ENCODE assay signal across 25 cellular contexts in genomic region chr4:101643201-101643600, GRCh38.
DNase-seq lines count a peak whose midpoint lies in the region; ATAC-seq and TF ChIP-seq lines count a peak whose summit lies in the region.
"Had no signal": no experiment of that assay in that cellular context is flagged by ENCODE, and none has a peak within 500 bp of the region (broad histone marks: within the 10 kb centered on the region; RNA-seq: fewer than 3 reads in every experiment).

No MANE protein-coding gene starts in this region.

- ATAC-seq in stimulated activated naive B cell treated with anti-CD40 and anti-IgM and Interleukin-4, amounts not matched to agents 10 μg/mL and 1 μg/mL and 100 μg/mL, for 72 hours (replicated peaks): peak; percentile 38 to 67
- no peak for ATAC-seq in GM18519 (IDR thresholded peaks at IDR 0.05; ENCODE audit: low FRiP score, unreplicated experiment)
- ATAC-seq: activated T-cell treated with anti-CD3 and anti-CD28 coated beads, Interleukin-2, amount 50 U/mL, for 72 hours; natural killer cell treated with Interleukin-12 subunit alpha and Interleukin-12 subunit beta and Interleukin-15 and Interleukin-18, amount 100 ng/mL, for 72 hours had no signal

- BruUV-seq in mammary epithelial cell (replicated peaks; lab: Mats Ljungman, UMichigan): no TSS peak

- no peak for TF ChIP-seq POLR2A in NB4 (IDR thresholded peaks at IDR 0.05; ENCODE audit: extremely low read depth, insufficient read length)

- CTCF ChIA-PET in mammary epithelial cell (lab: Charles Lee; ENCODE audit: low non-redundant PET): no interaction called here

- peaks cover 3 to 15% of the 10 kb centered on the region in 2 donors for H3K4me1 Mint-ChIP-seq in stimulated activated naive B cell treated with anti-CD40 and anti-IgM and Interleukin-4, amounts not matched to agents 10 μg/mL and 1 μg/mL and 100 μg/mL, for 72 hours
- no peaks in the 10 kb centered on the region for H3K4me1 Mint-ChIP-seq in activated T-helper 2 cell treated with anti-CD3 and anti-CD28 coated beads, Interferon-gamma antibody, Interleukin-2, Interleukin-4, amounts not matched to agents 10 μg/mL and 5 μg/mL and 100 μg/mL, durations not matched to agents 14 hours and 24 hours and 36 hours (ENCODE audit: low read depth)
- H3K4me1 Mint-ChIP-seq: activated naive CD8-positive, alpha-beta T cell treated with anti-CD3 and anti-CD28 coated beads for 36 hours had no signal

- H3K27me3 ChIP-seq in mammary epithelial cell (ENCODE audit: insufficient read depth, low read length): no peaks in the 10 kb centered on the region
- H3K27me3 ChIP-seq in effector memory CD4-positive, alpha-beta T cell (replicated peaks; ENCODE audit: control insufficient read depth, insufficient read depth, low read length, poor library complexity, severe bottlenecking): no peaks in the 10 kb centered on the region
- H3K27me3 ChIP-seq: brain microvascular endothelial cell, SJSA1, stomach had no signal

- H3K4me3 ChIP-seq in NB4 (ENCODE audit: low read depth, low read length): no peak overlapping the region
- H3K4me3 ChIP-seq in mammary epithelial cell (replicated peaks in 1 of 3; ENCODE audit: insufficient read depth in 1 of 3, low read depth in 2 of 3, low read length in 3 of 3): no peak overlapping the region
- no peak overlapping the region for H3K4me3 ChIP-seq in effector memory CD4-positive, alpha-beta T cell (ENCODE audit: insufficient read depth, low read depth, low read length, poor library complexity, severe bottlenecking)
- H3K4me3 ChIP-seq: SJSA1, stomach had no signal

- peaks cover 15% of the 10 kb centered on the region for H3K4me1 ChIP-seq in mammary epithelial cell (ENCODE audit: insufficient read depth, low read length)
- H3K4me1 ChIP-seq in effector memory CD4-positive, alpha-beta T cell (ENCODE audit: control insufficient read depth, insufficient read depth, low read length, poor library complexity, severe bottlenecking): no peaks in the 10 kb centered on the region
- H3K4me1 ChIP-seq: Caco-2, SJSA1, stomach had no signal

- H3K9me3 ChIP-seq in mammary epithelial cell (replicated peaks; ENCODE audit: insufficient read depth, low read length): no peaks in the 10 kb centered on the region
- no peaks in the 10 kb centered on the region for H3K9me3 ChIP-seq in effector memory CD4-positive, alpha-beta T cell (ENCODE audit: control insufficient read depth, low read length)
- H3K9me3 ChIP-seq: Caco-2, stomach had no signal

- H2AFZ ChIP-seq in mammary epithelial cell (ENCODE audit: low read depth, low read length): no peak overlapping the region

- H3K79me2 ChIP-seq in mammary epithelial cell (ENCODE audit: insufficient read depth, low read length): no peaks in the 10 kb centered on the region

- H3K27ac ChIP-seq in mammary epithelial cell (ENCODE audit: insufficient read depth, low read depth, low read length): no peak overlapping the region
- no peak overlapping the region for H3K27ac ChIP-seq in effector memory CD4-positive, alpha-beta T cell (ENCODE audit: insufficient read depth, low read length, poor library complexity, severe bottlenecking)
- H3K27ac ChIP-seq: 22Rv1, brain microvascular endothelial cell, SJSA1, stomach had no signal

- DNase-seq in DMS 273 (lab: John Stamatoyannopoulos, UW; ENCODE audit: unreplicated experiment) (peak; percentile 4), DMS 273 treated with DMSO at 0.1 percent for 48 hours (lab: John Stamatoyannopoulos, UW) (no peak), NB4 (ENCODE audit: low read depth) (peak; percentile 3), mammary epithelial cell (peak; percentile 92)
- no peak for DNase-seq in stimulated activated naive B cell treated with anti-CD40 and anti-IgM and Interleukin-4, amounts not matched to agents 10 μg/mL and 1 μg/mL and 100 μg/mL, for 72 hours
- no peak for DNase-seq in effector memory CD4-positive, alpha-beta T cell
- no peak for DNase-seq in activated T-helper 2 cell treated with anti-CD3 and anti-CD28 coated beads, Interferon-gamma antibody, Interleukin-2, Interleukin-4, amounts not matched to agents 10 μg/mL and 5 μg/mL and 100 μg/mL, durations not matched to agents 14 hours and 24 hours and 36 hours (ENCODE audit: low spot score)
- DNase-seq: activated CD8-positive, alpha-beta memory T cell treated with anti-CD3 and anti-CD28 coated beads for 24 hours; activated naive CD8-positive, alpha-beta T cell treated with anti-CD3 and anti-CD28 coated beads for 36 hours; activated T-cell treated with anti-CD3 and anti-CD28 coated beads, Interleukin-2, amount 50 U/mL, for 72 hours; brain microvascular endothelial cell; Caco-2; KG1; left cardiac atrium; NCI-H1417; NCI-H2107; NCI-H524; stimulated activated CD4-positive, alpha-beta T cell treated with anti-CD3 and anti-CD28 coated beads, Interleukin-2, amount 100 ng/mL, for 24 hours; stomach had no signal

- H4K20me1 ChIP-seq in mammary epithelial cell (ENCODE audit: insufficient read depth, low read length): no peaks in the 10 kb centered on the region

- no peak overlapping the region for H3K9ac ChIP-seq in mammary epithelial cell (ENCODE audit: insufficient read depth, low read length)

- dilution Hi-C loops in mammary epithelial cell (cut with HindIII; ENCODE audit: low sequenced_read_pairs): no loop called here

- intact Hi-C loops in mammary epithelial cell (cut with micrococcal nuclease): no loop called here
- intact Hi-C loops in activated T-helper 2 cell treated with anti-CD3 and anti-CD28 coated beads, Interferon-gamma antibody, Interleukin-2, Interleukin-4, amounts not matched to agents 10 μg/mL and 5 μg/mL and 100 μg/mL, durations not matched to agents 14 hours and 24 hours and 36 hours (cut with micrococcal nuclease): no loop called here

- in situ Hi-C loops in mammary epithelial cell (cut with MboI; ENCODE audit: low sequenced_read_pairs in 2 of 2): no loop called here

- H3K36me3 ChIP-seq in mammary epithelial cell (ENCODE audit: insufficient read depth, low read length): no peaks in the 10 kb centered on the region
- H3K36me3 ChIP-seq in effector memory CD4-positive, alpha-beta T cell (ENCODE audit: control insufficient read depth, insufficient read depth, low read length): no peaks in the 10 kb centered on the region
- H3K36me3 ChIP-seq: brain microvascular endothelial cell, SJSA1, stomach had no signal

- no peak overlapping the region for H3K27ac Mint-ChIP-seq in stimulated activated naive B cell treated with anti-CD40 and anti-IgM and Interleukin-4, amounts not matched to agents 10 μg/mL and 1 μg/mL and 100 μg/mL, for 72 hours
- H3K27ac Mint-ChIP-seq in activated T-helper 2 cell treated with anti-CD3 and anti-CD28 coated beads, Interferon-gamma antibody, Interleukin-2, Interleukin-4, amounts not matched to agents 10 μg/mL and 5 μg/mL and 100 μg/mL, durations not matched to agents 14 hours and 24 hours and 36 hours: no peak overlapping the region
- H3K27ac Mint-ChIP-seq: activated naive CD8-positive, alpha-beta T cell treated with anti-CD3 and anti-CD28 coated beads for 36 hours; activated T-cell treated with anti-CD3 and anti-CD28 coated beads, Interleukin-2, amount 50 U/mL, for 72 hours; B cell; natural killer cell treated with Interleukin-12 subunit alpha and Interleukin-12 subunit beta and Interleukin-15 and Interleukin-18, amount 100 ng/mL, for 72 hours; type B pancreatic cell had no signal

- H3K36me3 Mint-ChIP-seq in stimulated activated naive B cell treated with anti-CD40 and anti-IgM and Interleukin-4, amounts not matched to agents 10 μg/mL and 1 μg/mL and 100 μg/mL, for 72 hours: no peaks in the 10 kb centered on the region
- H3K36me3 Mint-ChIP-seq in activated T-helper 2 cell treated with anti-CD3 and anti-CD28 coated beads, Interferon-gamma antibody, Interleukin-2, Interleukin-4, amounts not matched to agents 10 μg/mL and 5 μg/mL and 100 μg/mL, durations not matched to agents 14 hours and 24 hours and 36 hours (ENCODE audit: low read depth): no peaks in the 10 kb centered on the region
- H3K36me3 Mint-ChIP-seq: activated naive CD8-positive, alpha-beta T cell treated with anti-CD3 and anti-CD28 coated beads for 36 hours; natural killer cell treated with Interleukin-12 subunit alpha and Interleukin-12 subunit beta and Interleukin-15 and Interleukin-18, amount 100 ng/mL, for 72 hours; type B pancreatic cell had no signal

- no peak for TF ChIP-seq CTCF in NB4 (IDR thresholded peaks at IDR 0.05; ENCODE audit: low read depth, low read length)
- TF ChIP-seq CTCF in mammary epithelial cell (conservative IDR thresholded peaks at IDR 0.05 in 1 of 2, IDR thresholded peaks at IDR 0.05 in 1 of 2; ENCODE audit: extremely low read depth in 1 of 2, insufficient read depth in 1 of 2, low read depth in 1 of 2, low read length in 2 of 2): no peak

- no peaks in the 10 kb centered on the region for H3K27me3 Mint-ChIP-seq in stimulated activated naive B cell treated with anti-CD40 and anti-IgM and Interleukin-4, amounts not matched to agents 10 μg/mL and 1 μg/mL and 100 μg/mL, for 72 hours
- H3K27me3 Mint-ChIP-seq in activated T-helper 2 cell treated with anti-CD3 and anti-CD28 coated beads, Interferon-gamma antibody, Interleukin-2, Interleukin-4, amounts not matched to agents 10 μg/mL and 5 μg/mL and 100 μg/mL, durations not matched to agents 14 hours and 24 hours and 36 hours (ENCODE audit: low read depth): peaks cover 8% of the 10 kb centered on the region
- H3K27me3 Mint-ChIP-seq: B cell, type B pancreatic cell had no signal

- no peaks in the 10 kb centered on the region for H3K9me3 Mint-ChIP-seq in stimulated activated naive B cell treated with anti-CD40 and anti-IgM and Interleukin-4, amounts not matched to agents 10 μg/mL and 1 μg/mL and 100 μg/mL, for 72 hours
- no peaks in the 10 kb centered on the region for H3K9me3 Mint-ChIP-seq in activated T-helper 2 cell treated with anti-CD3 and anti-CD28 coated beads, Interferon-gamma antibody, Interleukin-2, Interleukin-4, amounts not matched to agents 10 μg/mL and 5 μg/mL and 100 μg/mL, durations not matched to agents 14 hours and 24 hours and 36 hours
- H3K9me3 Mint-ChIP-seq: activated naive CD8-positive, alpha-beta T cell treated with anti-CD3 and anti-CD28 coated beads for 36 hours; activated T-cell treated with anti-CD3 and anti-CD28 coated beads, Interleukin-2, amount 50 U/mL, for 72 hours; natural killer cell treated with Interleukin-12 subunit alpha and Interleukin-12 subunit beta and Interleukin-15 and Interleukin-18, amount 100 ng/mL, for 72 hours; type B pancreatic cell had no signal

- H3K4me2 ChIP-seq in mammary epithelial cell (ENCODE audit: insufficient read depth, low read depth, low read length): peak overlapping the region; percentile 33

- WGBS in mammary epithelial cell (ENCODE audit: low coverage, missing lambda C conversion rate): 38% methylated on average over 2 of the region's 2 CpGs

- H3K4me3 Mint-ChIP-seq in stimulated activated naive B cell treated with anti-CD40 and anti-IgM and Interleukin-4, amounts not matched to agents 10 μg/mL and 1 μg/mL and 100 μg/mL, for 72 hours: no peak overlapping the region
- H3K4me3 Mint-ChIP-seq in activated T-helper 2 cell treated with anti-CD3 and anti-CD28 coated beads, Interferon-gamma antibody, Interleukin-2, Interleukin-4, amounts not matched to agents 10 μg/mL and 5 μg/mL and 100 μg/mL, durations not matched to agents 14 hours and 24 hours and 36 hours (ENCODE audit: low read depth): no peak overlapping the region
- H3K4me3 Mint-ChIP-seq: activated naive CD8-positive, alpha-beta T cell treated with anti-CD3 and anti-CD28 coated beads for 36 hours; activated T-cell treated with anti-CD3 and anti-CD28 coated beads, Interleukin-2, amount 50 U/mL, for 72 hours; B cell; natural killer cell treated with Interleukin-12 subunit alpha and Interleukin-12 subunit beta and Interleukin-15 and Interleukin-18, amount 100 ng/mL, for 72 hours; type B pancreatic cell had no signal

Comparison
In these comparisons a context has a peak if more than half of its experiments do, and no peak if none do; other contexts are left out.
1. DNase-seq: peak in DMS 273 (single experiment), NB4 (single experiment) and mammary epithelial cell (single experiment); none in DMS 273 treated with DMSO at 0.1 percent for 48 hours (single experiment), stimulated activated naive B cell treated with anti-CD40 and anti-IgM and Interleukin-4, amounts not matched to agents 10 μg/mL and 1 μg/mL and 100 μg/mL, for 72 hours (single experiment), effector memory CD4-positive, alpha-beta T cell (0 of 3) and activated T-helper 2 cell treated with anti-CD3 and anti-CD28 coated beads, Interferon-gamma antibody, Interleukin-2, Interleukin-4, amounts not matched to agents 10 μg/mL and 5 μg/mL and 100 μg/mL, durations not matched to agents 14 hours and 24 hours and 36 hours (single experiment).